10 cellular contexts compared by ENCODE assay signal in genomic region chr10:110927461-110927860, GRCh38.
"Had no signal": no experiment of that assay in that cellular context is flagged by ENCODE, and none has a peak within 500 bp of the region (broad histone marks: within the 10 kb centered on the region; RNA-seq: fewer than 3 reads in every experiment).

No MANE protein-coding gene starts in this region.

- H3K9ac ChIP-seq: GM23248 had no signal

- H3K4me3 ChIP-seq: GM23248, HAP-1, K562 had no signal

- H3K9me3 Mint-ChIP-seq: HFFc6 had no signal

- H3K9me3 ChIP-seq: HAP-1 had no signal

- FAIRE-seq: HTR-8/SVneo, K562 had no signal

- H3K27ac Mint-ChIP-seq: HFFc6 had no signal

- H3K36me3 ChIP-seq: HAP-1 had no signal

- H2AFZ ChIP-seq: GM23248 had no signal

- H3K27ac ChIP-seq: GM23248 had no signal

- ATAC-seq: HCT116, K562 had no signal

- H3K4me3 Mint-ChIP-seq: HFFc6 had no signal

- DNase-seq: GM23248, GOT3, H7, HFFc6, IMR-90, KG1 had no signal
